ENCODE assay signal across 16 cellular contexts in the genomic region with DNA sequence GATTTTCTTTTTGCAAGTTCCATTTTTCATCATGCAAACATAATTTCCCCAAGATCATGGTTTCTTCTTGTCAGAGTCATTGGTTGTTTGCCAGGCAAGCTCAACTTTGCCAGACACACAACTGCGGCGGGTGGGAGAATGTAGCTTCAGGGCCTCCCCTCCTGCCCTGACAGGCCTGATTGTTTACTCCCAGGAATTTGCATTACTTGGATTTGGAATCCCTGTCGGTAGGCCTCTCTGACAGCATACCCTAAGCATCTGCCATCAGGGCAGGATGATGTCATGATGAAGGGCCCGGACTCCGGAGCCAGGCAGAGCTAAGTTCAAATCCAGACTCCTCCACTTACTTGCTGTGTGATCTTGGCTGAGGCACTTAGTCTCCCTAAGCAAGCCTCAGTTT. TPM values are rescaled to one million over a fixed set of nuclear protein-coding genes. Genes with fewer than 3 reads are reported as not detected.
DNase-seq lines count a peak whose midpoint lies in the region; ATAC-seq and TF ChIP-seq lines count a peak whose summit lies in the region.
"Had no signal": no experiment of that assay in that cellular context is flagged by ENCODE, and none has a peak within 500 bp of the region (broad histone marks: within the 10 kb centered on the region; RNA-seq: fewer than 3 reads in every experiment).

No MANE protein-coding gene starts in this region.

- H3K4me1 Mint-ChIP-seq in T-cell = peaks cover 7 to 13% (median 9%) of the 10 kb centered on the region in 3 donors
- peaks cover 15% of the 10 kb centered on the region for H3K4me1 Mint-ChIP-seq in activated naive CD4-positive, alpha-beta T cell treated with anti-CD3 and anti-CD28 coated beads, Interleukin-2, amount 10 ng/mL, durations not matched to agents 7 days and 5 days

- H3K4me2 ChIP-seq in fibroblast of lung (ENCODE audit: extremely low read depth, insufficient read depth, low read length) = no peak overlapping the region

- no peak overlapping the region for H3K27ac Mint-ChIP-seq in T-cell
- no peak overlapping the region for H3K27ac Mint-ChIP-seq in activated naive CD4-positive, alpha-beta T cell treated with anti-CD3 and anti-CD28 coated beads, Interleukin-2, amount 10 ng/mL, durations not matched to agents 7 days and 5 days
- H3K27ac Mint-ChIP-seq: activated CD8-positive, alpha-beta T cell treated with anti-CD3 and anti-CD28 coated beads for 36 hours; CD4-positive, alpha-beta memory T cell; stimulated activated naive CD8-positive, alpha-beta T cell treated with anti-CD3 and anti-CD28 coated beads, Interleukin-15, Interleukin-2, amounts not matched to agents 100 ng/mL and 50 ng/mL, for 24 hours; T-helper 2 cell treated with Interferon-gamma antibody and Interleukin-4, amounts not matched to agents 5 μg/mL and 100 μg/mL, for 36 hours had no signal

- H3K4me3 ChIP-seq in SJCRH30 (no peak overlapping the region), fibroblast of lung (replicated peaks in 1 of 4; ENCODE audit: control extremely low read depth in 1 of 4, insufficient read depth in 1 of 4, low read depth in 3 of 4, low read length in 4 of 4) (no peak overlapping the region)

- H3K27me3 ChIP-seq in SJCRH30 (no peaks in the 10 kb centered on the region), fibroblast of lung (ENCODE audit: control insufficient read depth, insufficient read depth, low read length) (no peaks in the 10 kb centered on the region)

- DNase-seq in ELR (ENCODE audit: low read depth) (peak; percentile 79), SJCRH30 (peak; percentile 47 to 48), fibroblast of lung (ENCODE audit: low read depth in 2 of 2) (peak; percentile 81 to 94), posterior vena cava (ENCODE audit: low spot score) (peak; percentile 43), T-cell (no peak)
- DNase-seq in activated naive CD4-positive, alpha-beta T cell treated with anti-CD3 and anti-CD28 coated beads, Interleukin-2, amount 10 ng/mL, durations not matched to agents 7 days and 5 days = no peak
- DNase-seq: activated CD8-positive, alpha-beta T cell treated with anti-CD3 and anti-CD28 coated beads for 36 hours; activated effector memory CD4-positive, alpha-beta T cell treated with anti-CD3 and anti-CD28 coated beads, Interleukin-2, amount 50 U/mL, for 16 hours; CD4-positive, alpha-beta memory T cell; NCI-H345; stimulated activated CD4-positive, alpha-beta T cell treated with anti-CD3 and anti-CD28 coated beads, Interleukin-4, amount 100 ng/mL, for 24 hours had no signal

- H3K4me1 ChIP-seq in SJCRH30 (no peaks in the 10 kb centered on the region), fibroblast of lung (ENCODE audit: control insufficient read depth, extremely low read depth, insufficient read depth, low read length) (no peaks in the 10 kb centered on the region)

- no peaks in the 10 kb centered on the region for H3K9me3 Mint-ChIP-seq in T-cell
- no peaks in the 10 kb centered on the region for H3K9me3 Mint-ChIP-seq in activated naive CD4-positive, alpha-beta T cell treated with anti-CD3 and anti-CD28 coated beads, Interleukin-2, amount 10 ng/mL, durations not matched to agents 7 days and 5 days
- H3K9me3 Mint-ChIP-seq: activated CD8-positive, alpha-beta T cell treated with anti-CD3 and anti-CD28 coated beads for 36 hours; CD4-positive, alpha-beta memory T cell; stimulated activated naive CD8-positive, alpha-beta T cell treated with anti-CD3 and anti-CD28 coated beads, Interleukin-15, Interleukin-2, amounts not matched to agents 100 ng/mL and 50 ng/mL, for 24 hours; T-helper 2 cell treated with Interferon-gamma antibody and Interleukin-4, amounts not matched to agents 5 μg/mL and 100 μg/mL, for 36 hours had no signal

- H3K9ac ChIP-seq in fibroblast of lung (ENCODE audit: insufficient read depth, low read length) = no peak overlapping the region

- no peak overlapping the region for H3K4me3 Mint-ChIP-seq in T-cell
- H3K4me3 Mint-ChIP-seq in activated naive CD4-positive, alpha-beta T cell treated with anti-CD3 and anti-CD28 coated beads, Interleukin-2, amount 10 ng/mL, durations not matched to agents 7 days and 5 days = no peak overlapping the region
- H3K4me3 Mint-ChIP-seq: activated CD8-positive, alpha-beta T cell treated with anti-CD3 and anti-CD28 coated beads for 36 hours; CD4-positive, alpha-beta memory T cell; stimulated activated naive CD8-positive, alpha-beta T cell treated with anti-CD3 and anti-CD28 coated beads, Interleukin-15, Interleukin-2, amounts not matched to agents 100 ng/mL and 50 ng/mL, for 24 hours; T-helper 2 cell treated with Interferon-gamma antibody and Interleukin-4, amounts not matched to agents 5 μg/mL and 100 μg/mL, for 36 hours had no signal

- H3K27me3 Mint-ChIP-seq in T-cell = no peaks in the 10 kb centered on the region
- H3K27me3 Mint-ChIP-seq in activated naive CD4-positive, alpha-beta T cell treated with anti-CD3 and anti-CD28 coated beads, Interleukin-2, amount 10 ng/mL, durations not matched to agents 7 days and 5 days = peaks cover 16% of the 10 kb centered on the region
- H3K27me3 Mint-ChIP-seq: activated CD8-positive, alpha-beta T cell treated with anti-CD3 and anti-CD28 coated beads for 36 hours; CD4-positive, alpha-beta memory T cell; stimulated activated naive CD8-positive, alpha-beta T cell treated with anti-CD3 and anti-CD28 coated beads, Interleukin-15, Interleukin-2, amounts not matched to agents 100 ng/mL and 50 ng/mL, for 24 hours had no signal

- intact Hi-C loops in posterior vena cava (cut with DNase I) = loop anchor here in 1 of 2 donors (10.0 kb wide), 1 partner anchor 170 kb away; no protein-coding TSS in a partner anchor

- POLR2A ChIA-PET in T-cell (lab: Charles Lee) = interaction anchor here in 1 of 2 donors (0.7 kb wide), 1 partner anchor 23 kb away, joined by 4 read pairs; no protein-coding TSS in a partner anchor

- H4K20me1 ChIP-seq in fibroblast of lung (ENCODE audit: control insufficient read depth, extremely low read depth, insufficient read depth, low read length) = no peaks in the 10 kb centered on the region

- H3K36me3 ChIP-seq in SJCRH30 (no peaks in the 10 kb centered on the region), fibroblast of lung (ENCODE audit: control insufficient read depth, insufficient read depth, low read length) (no peaks in the 10 kb centered on the region)

- no peaks in the 10 kb centered on the region for H3K79me2 ChIP-seq in fibroblast of lung (ENCODE audit: control insufficient read depth, insufficient read depth, low read length)

- H3K27ac ChIP-seq in SJCRH30 (no peak overlapping the region), fibroblast of lung (ENCODE audit: insufficient read depth, low read length) (no peak overlapping the region)

- no peak for TF ChIP-seq CTCF in fibroblast of lung (conservative IDR thresholded peaks at IDR 0.05 in 1 of 2, IDR thresholded peaks at IDR 0.05 in 1 of 2; ENCODE audit: low read depth in 1 of 2, low read length in 2 of 2)

- H2AFZ ChIP-seq in fibroblast of lung (ENCODE audit: low read length) = no peak overlapping the region

- no peaks in the 10 kb centered on the region for H3K36me3 Mint-ChIP-seq in T-cell
- H3K36me3 Mint-ChIP-seq in activated naive CD4-positive, alpha-beta T cell treated with anti-CD3 and anti-CD28 coated beads, Interleukin-2, amount 10 ng/mL, durations not matched to agents 7 days and 5 days = no peaks in the 10 kb centered on the region
- H3K36me3 Mint-ChIP-seq: CD4-positive, alpha-beta memory T cell had no signal

- CTCF ChIA-PET in T-cell (lab: Charles Lee) = interaction anchor here (0.6 to 1.9 kb wide), 4 partner anchors 24 to 359 kb away, joined by 4 to 18 read pairs (median 4); no protein-coding TSS in a partner anchor
- CTCF ChIA-PET in activated naive CD4-positive, alpha-beta T cell treated with anti-CD3 and anti-CD28 coated beads, Interleukin-2, amount 10 ng/mL, durations not matched to agents 7 days and 5 days (lab: Charles Lee) = interaction anchor here (1.2 to 2.7 kb wide), 3 partner anchors 24 to 53 kb away, joined by 3 to 15 read pairs (median 5); no protein-coding TSS in a partner anchor

- no peak for ATAC-seq in HG02973 (IDR thresholded peaks at IDR 0.05; ENCODE audit: unreplicated experiment)
- ATAC-seq in GM19455 (IDR thresholded peaks at IDR 0.05; ENCODE audit: unreplicated experiment) = no peak
- no peak for ATAC-seq in T-cell (replicated peaks in 1 of 4)
- ATAC-seq: activated CD8-positive, alpha-beta T cell treated with anti-CD3 and anti-CD28 coated beads for 36 hours; Panc1 had no signal

- H3K9me3 ChIP-seq in SJCRH30 (replicated peaks) (no peaks in the 10 kb centered on the region), fibroblast of lung (ENCODE audit: control insufficient read depth, insufficient read depth, low read depth, low read length) (no peaks in the 10 kb centered on the region)

RNA-seq across cellular contexts. Expression of gene RPS14, which starts 15.0 kb away (rescaled TPM):
- 3,118 and 3,506 TPM in 2 replicates for total RNA-seq in SJCRH30 (2014; rRNA removed; shearing (Covaris generic))
- 1,962 and 4,466 TPM in 2 replicates for total RNA-seq in fibroblast of lung
- polyA plus RNA-seq in fibroblast of lung = 5,623 and 6,025 TPM in 2 replicates
- polyA plus RNA-seq in fibroblast of lung (2012) = 3,434 and 3,467 TPM in 2 replicates
- polyA minus RNA-seq in fibroblast of lung (ENCODE audit: low replicate concordance) = 1,117 and 1,370 TPM in 2 replicates
- total RNA-seq in posterior vena cava = 1,000 to 10,000 TPM; 1,337 to 1,411 TPM
- total RNA-seq in T-cell = 1,000 to 10,000 TPM; 4,124 to 5,450 (median 5,009) TPM

RNA-seq across cellular contexts. Expression of gene CD74, which starts 21.8 kb away (rescaled TPM):
- total RNA-seq in SJCRH30 (2014; rRNA removed; shearing (Covaris generic)) = 0.12 TPM in 1 of 2 replicates, not detected in the other
- 3.9 and 5.9 TPM in 2 replicates for total RNA-seq in fibroblast of lung
- polyA plus RNA-seq in fibroblast of lung = 1.3 and 1.8 TPM in 2 replicates
- 2.0 and 2.7 TPM in 2 replicates for polyA plus RNA-seq in fibroblast of lung (2012)
- 2.0 TPM in 1 of 2 replicates, not detected in the other for polyA minus RNA-seq in fibroblast of lung (ENCODE audit: low replicate concordance)
- 100 to 1,000 TPM; 279 to 566 TPM for total RNA-seq in posterior vena cava
- 100 to 1,000 TPM; 201 to 512 (median 406) TPM for total RNA-seq in T-cell

Comparison
In these comparisons a context has a peak if more than half of its experiments do, and no peak if none do; other contexts are left out.
1. DNase-seq: peak in ELR (single experiment), SJCRH30 (2 of 2), fibroblast of lung (2 of 2) and posterior vena cava (single experiment); none in T-cell (0 of 34) and activated naive CD4-positive, alpha-beta T cell treated with anti-CD3 and anti-CD28 coated beads, Interleukin-2, amount 10 ng/mL, durations not matched to agents 7 days and 5 days (single experiment).
2. RNA of gene CD74, which starts 21.8 kb away (total RNA-seq): 279 to 566 TPM in posterior vena cava and 201 to 512 TPM in T-cell; 3.9 to 5.9 TPM in fibroblast of lung and 0.12 TPM in SJCRH30; every median in the first group is over 10 times any median in the second.